ENCODE assay signal across 8 cellular contexts in genomic region chr11:118609380-118610219, GRCh38. TPM values are rescaled to one million over a fixed set of nuclear protein-coding genes. Genes with fewer than 3 reads are reported as not detected.
A peak's percentile ranks its signal among the peaks of the same experiment; 100 is the strongest.
DNase-seq lines count a peak whose midpoint lies in the region; ATAC-seq and TF ChIP-seq lines count a peak whose summit lies in the region.

No MANE protein-coding gene starts in this region.

- no peak overlapping the region for H3K4me3 ChIP-seq in NB4 (ENCODE audit: low read depth, low read length)

- no peak for TF ChIP-seq POLR2A in NB4 (IDR thresholded peaks at IDR 0.05; ENCODE audit: extremely low read depth, insufficient read length)

- H3K36me3 Mint-ChIP-seq in activated naive CD8-positive, alpha-beta T cell treated with anti-CD3 and anti-CD28 coated beads, Interleukin-2, amount 50 U/mL, for 24 hours (ENCODE audit: low read depth) = no peaks in the 10 kb centered on the region
- peaks cover 0 to 3% (median 0%) of the 10 kb centered on the region in 3 donors for H3K36me3 Mint-ChIP-seq in immature natural killer cell

- no peaks in the 10 kb centered on the region for H3K9me3 Mint-ChIP-seq in activated naive CD8-positive, alpha-beta T cell treated with anti-CD3 and anti-CD28 coated beads, Interleukin-2, amount 50 U/mL, for 24 hours
- peaks cover 0 to 1% (median 0%) of the 10 kb centered on the region in 6 donors for H3K9me3 Mint-ChIP-seq in immature natural killer cell

- peak; percentile 10 for ATAC-seq in activated naive CD8-positive, alpha-beta T cell treated with anti-CD3 and anti-CD28 coated beads, Interleukin-2, amount 50 U/mL, for 24 hours
- ATAC-seq in HG02870 (IDR thresholded peaks at IDR 0.05; ENCODE audit: unreplicated experiment) = no peak
- no peak for ATAC-seq in HG03025 (IDR thresholded peaks at IDR 0.05; ENCODE audit: low FRiP score, unreplicated experiment)

- no peak for TF ChIP-seq CTCF in NB4 (IDR thresholded peaks at IDR 0.05; ENCODE audit: low read depth, low read length)

- DNase-seq in NB4 (ENCODE audit: low read depth) (peak; percentile 31), immature natural killer cell (peak; percentile 41 to 45 (median 41)), ecto neural progenitor cell (ENCODE audit: low spot score) (no peak), SHP77 (lab: John Stamatoyannopoulos, UW) (no peak)
- peak; percentile 36 for DNase-seq in activated naive CD8-positive, alpha-beta T cell treated with anti-CD3 and anti-CD28 coated beads, Interleukin-2, amount 50 U/mL, for 24 hours
- peak in 2 of 3 donors; percentile 8 to 16 for DNase-seq in stimulated activated CD4-positive, alpha-beta T cell treated with anti-CD3 and anti-CD28 coated beads, Interleukin-12 subunit alpha, Interleukin-12 subunit beta, amount 100 ng/mL, for 48 hours (ENCODE audit: low read depth in 2 of 3, low spot score in 1 of 3)

- peaks cover 25% of the 10 kb centered on the region for H3K4me1 Mint-ChIP-seq in activated naive CD8-positive, alpha-beta T cell treated with anti-CD3 and anti-CD28 coated beads, Interleukin-2, amount 50 U/mL, for 24 hours
- H3K4me1 Mint-ChIP-seq in immature natural killer cell = peaks cover 26 to 27% of the 10 kb centered on the region in 2 donors

- peaks cover 24% of the 10 kb centered on the region for H3K27me3 Mint-ChIP-seq in activated naive CD8-positive, alpha-beta T cell treated with anti-CD3 and anti-CD28 coated beads, Interleukin-2, amount 50 U/mL, for 24 hours
- H3K27me3 Mint-ChIP-seq in immature natural killer cell (ENCODE audit: low read depth in 3 of 3) = peaks cover 9 to 21% (median 20%) of the 10 kb centered on the region in 3 donors

- H3K4me3 Mint-ChIP-seq in activated naive CD8-positive, alpha-beta T cell treated with anti-CD3 and anti-CD28 coated beads, Interleukin-2, amount 50 U/mL, for 24 hours = peak overlapping the region; percentile 76
- H3K4me3 Mint-ChIP-seq in immature natural killer cell = peak overlapping the region; percentile 81 to 92 (median 82)

- peak overlapping the region; percentile 64 for H3K27ac Mint-ChIP-seq in activated naive CD8-positive, alpha-beta T cell treated with anti-CD3 and anti-CD28 coated beads, Interleukin-2, amount 50 U/mL, for 24 hours
- H3K27ac Mint-ChIP-seq in immature natural killer cell = peak overlapping the region in 5 of 6 donors; percentile 80 to 92 (median 90)

RNA-seq across cellular contexts. Expression of gene PHLDB1, which starts 2.2 kb away (rescaled TPM):
- polyA plus RNA-seq in immature natural killer cell = under 1 TPM in 1 of 3 donors, not detected in 2; 0.17 TPM

RNA-seq across cellular contexts. Expression of gene ARCN1, which starts 37.4 kb away (rescaled TPM):
- 100 to 1,000 TPM in 2 of 3 donors, 10 to 100 TPM in 1; 99.9 to 164 (median 157) TPM for polyA plus RNA-seq in immature natural killer cell

RNA-seq across cellular contexts. Expression of gene IFT46, which starts 43.9 kb away (rescaled TPM):
- polyA plus RNA-seq in immature natural killer cell = 1 to 10 TPM; 5.9 to 8.1 (median 7.4) TPM

Comparison
In these comparisons a context has a peak if more than half of its experiments do, and no peak if none do; other contexts are left out.
1. DNase-seq: peak in NB4 (single experiment), activated naive CD8-positive, alpha-beta T cell treated with anti-CD3 and anti-CD28 coated beads, Interleukin-2, amount 50 U/mL, for 24 hours (single experiment), immature natural killer cell (3 of 3) and stimulated activated CD4-positive, alpha-beta T cell treated with anti-CD3 and anti-CD28 coated beads, Interleukin-12 subunit alpha, Interleukin-12 subunit beta, amount 100 ng/mL, for 48 hours (2 of 3); none in ecto neural progenitor cell (single experiment) and SHP77 (0 of 2).